ENCODE assay signal across 22 cellular contexts in genomic region chr13:28464861-28465260, GRCh38. TPM values are rescaled to one million over a fixed set of nuclear protein-coding genes. Genes with fewer than 3 reads are reported as not detected.
"Had no signal": no experiment of that assay in that cellular context is flagged by ENCODE, and none has a peak within 500 bp of the region (broad histone marks: within the 10 kb centered on the region; RNA-seq: fewer than 3 reads in every experiment).

No MANE protein-coding gene starts in this region.

- ATAC-seq: activated CD4-positive, alpha-beta T cell treated with anti-CD3 and anti-CD28 coated beads for 36 hours; activated T-cell treated with anti-CD3 and anti-CD28 coated beads, Interleukin-2, amount 50 U/mL, for 4 hours; gastrocnemius medialis; natural killer cell treated with Interleukin-12 subunit alpha and Interleukin-12 subunit beta and Interleukin-15 and Interleukin-18, amount 100 ng/mL, for 72 hours; pancreas; psoas muscle; right cardiac atrium; stimulated activated naive CD8-positive, alpha-beta T cell treated with anti-CD3 and anti-CD28 coated beads, Interleukin-15, amount 100 ng/mL, for 72 hours had no signal

- H3K4me3 Mint-ChIP-seq: activated B cell treated with CpG ODN at 0.5 μM for 24 hours; activated CD4-positive, alpha-beta T cell treated with anti-CD3 and anti-CD28 coated beads for 36 hours; activated naive CD8-positive, alpha-beta T cell treated with anti-CD3 and anti-CD28 coated beads for 36 hours; activated T-cell treated with anti-CD3 and anti-CD28 coated beads, Interleukin-2, amount 50 U/mL, for 4 hours; memory B cell; natural killer cell treated with Interleukin-12 subunit alpha and Interleukin-12 subunit beta and Interleukin-15 and Interleukin-18, amount 100 ng/mL, for 72 hours; stimulated activated naive CD8-positive, alpha-beta T cell treated with anti-CD3 and anti-CD28 coated beads, Interleukin-15, amount 100 ng/mL, for 72 hours had no signal

- H3K36me3 Mint-ChIP-seq: activated naive CD8-positive, alpha-beta T cell treated with anti-CD3 and anti-CD28 coated beads for 36 hours; memory B cell; natural killer cell treated with Interleukin-12 subunit alpha and Interleukin-12 subunit beta and Interleukin-15 and Interleukin-18, amount 100 ng/mL, for 72 hours had no signal

- H3K27ac Mint-ChIP-seq: activated B cell treated with CpG ODN at 0.5 μM for 24 hours; activated CD4-positive, alpha-beta T cell treated with anti-CD3 and anti-CD28 coated beads for 36 hours; activated naive CD8-positive, alpha-beta T cell treated with anti-CD3 and anti-CD28 coated beads for 36 hours; memory B cell; natural killer cell treated with Interleukin-12 subunit alpha and Interleukin-12 subunit beta and Interleukin-15 and Interleukin-18, amount 100 ng/mL, for 72 hours had no signal

- H3K27me3 Mint-ChIP-seq: activated CD4-positive, alpha-beta T cell treated with anti-CD3 and anti-CD28 coated beads for 36 hours; activated naive CD8-positive, alpha-beta T cell treated with anti-CD3 and anti-CD28 coated beads for 36 hours; stimulated activated naive CD8-positive, alpha-beta T cell treated with anti-CD3 and anti-CD28 coated beads, Interleukin-15, amount 100 ng/mL, for 72 hours had no signal

- H3K4me1 Mint-ChIP-seq: activated naive CD8-positive, alpha-beta T cell treated with anti-CD3 and anti-CD28 coated beads for 36 hours; memory B cell; stimulated activated naive CD8-positive, alpha-beta T cell treated with anti-CD3 and anti-CD28 coated beads, Interleukin-15, amount 100 ng/mL, for 72 hours had no signal

- DNase-seq: activated B cell treated with CpG ODN at 0.5 μM for 24 hours; activated CD4-positive, alpha-beta T cell treated with anti-CD3 and anti-CD28 coated beads for 36 hours; activated CD4-positive, alpha-beta T cell treated with anti-CD3 and anti-CD28 coated beads, Interleukin-2, amount 50 U/mL, for 4 hours; activated CD8-positive, alpha-beta memory T cell treated with anti-CD3 and anti-CD28 coated beads, Interleukin-2, amount 50 U/mL, for 48 hours; activated naive CD4-positive, alpha-beta T cell treated with Interleukin-2 at 50 U/mL for 16 hours; activated naive CD8-positive, alpha-beta T cell treated with anti-CD3 and anti-CD28 coated beads for 36 hours; activated T-cell treated with anti-CD3 and anti-CD28 coated beads, Interleukin-2, amount 50 U/mL, for 4 hours; amniotic stem cell; cortex of kidney; effector memory CD4-positive, alpha-beta T cell; gastrocnemius medialis; head of caudate nucleus; pancreas; psoas muscle; right cardiac atrium; stimulated activated CD4-positive, alpha-beta T cell treated with anti-CD3 and anti-CD28 coated beads, Interleukin-12 subunit alpha, Interleukin-12 subunit beta, amount 100 ng/mL, for 4 hours; stimulated activated naive CD8-positive, alpha-beta T cell treated with anti-CD3 and anti-CD28 coated beads, Interleukin-15, amount 100 ng/mL, for 72 hours; T-helper 9 cell; tibial artery had no signal

- H3K9me3 Mint-ChIP-seq: activated B cell treated with CpG ODN at 0.5 μM for 24 hours; activated naive CD8-positive, alpha-beta T cell treated with anti-CD3 and anti-CD28 coated beads for 36 hours; activated T-cell treated with anti-CD3 and anti-CD28 coated beads, Interleukin-2, amount 50 U/mL, for 4 hours; memory B cell; natural killer cell treated with Interleukin-12 subunit alpha and Interleukin-12 subunit beta and Interleukin-15 and Interleukin-18, amount 100 ng/mL, for 72 hours; stimulated activated naive CD8-positive, alpha-beta T cell treated with anti-CD3 and anti-CD28 coated beads, Interleukin-15, amount 100 ng/mL, for 72 hours had no signal

RNA-seq across cellular contexts. Expression of gene FLT1, which starts 30.1 kb away (rescaled TPM):
- total RNA-seq: bronchial epithelial cell had no signal
